ENCODE assay signal across 14 cellular contexts in genomic region chr10:28806951-28807759, GRCh38.
DNase-seq lines count a peak whose midpoint lies in the region; ATAC-seq and TF ChIP-seq lines count a peak whose summit lies in the region.
"Had no signal": no experiment of that assay in that cellular context is flagged by ENCODE, and none has a peak within 500 bp of the region (broad histone marks: within the 10 kb centered on the region; RNA-seq: fewer than 3 reads in every experiment).

No MANE protein-coding gene starts in this region.

- H3K4me1 ChIP-seq in esophagus squamous epithelium (peaks cover 0 to 17% (median 0%) of the 10 kb centered on the region in 3 donors), lung (ENCODE audit: control insufficient read depth in 2 of 2, insufficient read depth in 2 of 2, low read length in 2 of 2) (peaks cover under 1 to 8% of the 10 kb centered on the region in 2 donors), tibial artery (peaks cover 0 to 30% (median 11%) of the 10 kb centered on the region in 4 donors)

- intact Hi-C loops in esophagus squamous epithelium (cut with DNase I), result no loop called here
- intact Hi-C loops in tibial artery (cut with DNase I; ENCODE audit: low total_unique reads), result loop anchor here (10.0 kb wide), 1 partner anchor 698 kb away; no protein-coding TSS in a partner anchor

- no peak for TF ChIP-seq POLR2A in esophagus squamous epithelium (IDR thresholded peaks at IDR 0.05)

- H3K36me3 ChIP-seq in esophagus squamous epithelium, result no peaks in the 10 kb centered on the region
- no peaks in the 10 kb centered on the region for H3K36me3 ChIP-seq in lung (ENCODE audit: control insufficient read depth in 2 of 2, insufficient read depth in 2 of 2, low read length in 2 of 2)
- H3K36me3 ChIP-seq in tibial artery, result no peaks in the 10 kb centered on the region

- no peak for TF ChIP-seq CTCF in esophagus squamous epithelium (IDR thresholded peaks at IDR 0.05)
- TF ChIP-seq CTCF in lung (IDR thresholded peaks at IDR 0.05; ENCODE audit: control extremely low read depth, extremely low read depth), result no peak
- TF ChIP-seq CTCF in tibial artery (IDR thresholded peaks at IDR 0.05), result no peak

- H3K27me3 ChIP-seq in esophagus squamous epithelium, result peaks cover 0 to 13% (median 0%) of the 10 kb centered on the region in 4 donors
- no peaks in the 10 kb centered on the region for H3K27me3 ChIP-seq in lung (ENCODE audit: control insufficient read depth, insufficient read depth)
- no peaks in the 10 kb centered on the region for H3K27me3 ChIP-seq in tibial artery

- H3K27ac ChIP-seq in esophagus squamous epithelium (peak overlapping the region in 3 of 4 donors; percentile 8 to 78 (median 70)), lung (ENCODE audit: low read depth in 1 of 2, low read length in 1 of 2) (peak overlapping the region; percentile 51 to 53), tibial artery (peak overlapping the region; percentile 66 to 75)

- WGBS in esophagus squamous epithelium, 2 donors, result 52 to 57% methylated on average over 8 of the region's 8 CpGs
- 29 to 42% methylated on average over 8 of the region's 8 CpGs for WGBS in lung, 2 donors

- H3K9me3 ChIP-seq in esophagus squamous epithelium (no peaks in the 10 kb centered on the region), lung (ENCODE audit: control insufficient read depth in 2 of 2, insufficient read depth in 1 of 2, low read length in 1 of 2) (no peaks in the 10 kb centered on the region), tibial artery (no peaks in the 10 kb centered on the region)

- ATAC-seq in lung (ENCODE audit: insufficient read depth, low FRiP score), result no peak
- no peak for ATAC-seq in GM18867 (IDR thresholded peaks at IDR 0.05; ENCODE audit: unreplicated experiment)
- ATAC-seq: activated CD4-positive, alpha-beta T cell treated with anti-CD3 and anti-CD28 coated beads for 36 hours; activated T-cell treated with anti-CD3 and anti-CD28 coated beads, Interleukin-2, amount 50 U/mL, for 72 hours; effector memory CD8-positive, alpha-beta T cell had no signal

- H3K4me3 ChIP-seq in esophagus squamous epithelium, result peak overlapping the region in 1 of 4 donors; percentile 29
- H3K4me3 ChIP-seq in lung, result no peak overlapping the region
- H3K4me3 ChIP-seq in tibial artery, result peak overlapping the region; percentile 21 to 22

- DNase-seq in OCI-M1 (lab: John Stamatoyannopoulos, UW) (peak; percentile 55), esophagus squamous epithelium (lab: John Stamatoyannopoulos, UW) (no peak), lung (ENCODE audit: low spot score) (no peak), tibial artery (no peak), AML-193 (lab: John Stamatoyannopoulos, UW) (no peak), HK-2 (ENCODE audit: unreplicated experiment) (no peak), mucosa of gallbladder (ENCODE audit: low spot score) (no peak)
- DNase-seq: activated CD4-positive, alpha-beta T cell treated with anti-CD3 and anti-CD28 coated beads for 36 hours; activated T-cell treated with anti-CD3 and anti-CD28 coated beads, Interleukin-2, amount 50 U/mL, for 72 hours; CD4-positive, alpha-beta memory T cell; effector memory CD8-positive, alpha-beta T cell; glutamatergic neuron; NCI-H2029 had no signal
